8 cellular contexts compared by ENCODE assay signal in the genomic region with DNA sequence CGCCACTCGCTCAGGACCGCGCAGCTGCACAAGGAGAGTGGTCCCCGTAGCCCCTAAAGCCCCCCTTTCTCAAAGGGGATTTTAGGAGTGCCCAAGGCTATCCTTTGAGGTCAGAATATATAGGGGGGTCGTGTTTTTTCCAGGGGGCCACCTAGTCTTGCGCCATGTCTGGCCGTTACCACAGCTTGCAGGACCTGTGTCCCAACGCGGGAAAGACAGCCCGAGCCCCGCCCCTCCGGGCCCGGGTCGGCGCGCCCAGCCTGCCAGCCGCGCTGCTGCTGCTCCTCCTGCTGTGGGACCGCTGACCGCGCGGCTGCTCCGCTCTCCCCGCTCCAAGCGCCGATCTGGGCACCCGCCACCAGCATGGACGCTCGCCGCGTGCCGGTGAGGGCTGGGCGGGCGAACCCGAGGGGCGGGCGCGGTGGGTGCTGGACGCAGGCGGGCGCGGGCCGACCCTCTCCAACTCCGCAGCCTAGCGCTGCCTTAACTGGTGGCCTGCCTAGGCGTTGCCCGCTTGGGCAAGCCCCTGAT. TPM values are rescaled to one million over a fixed set of nuclear protein-coding genes. Genes with fewer than 3 reads are reported as not detected.
DNase-seq lines count a peak whose midpoint lies in the region; FAIRE-seq and TF ChIP-seq lines count a peak whose summit lies in the region.

A gene (plus strand): TSS at position 272 of the 531 bp plus-strand sequence. CDS start 92 bp downstream, at position 364.

- no peak within 1 kb of the TSS for H3K27ac ChIP-seq in iPS DF 6.9 (ENCODE audit: low read length)
- H3K27ac ChIP-seq in small intestine (ENCODE audit: low read depth in 1 of 2, low read length in 1 of 2), result peak within 1 kb of the TSS; percentile 38 to 63

- H3K27me3 ChIP-seq in iPS DF 6.9 (ENCODE audit: control insufficient read depth, insufficient read depth, low read length) (no peaks in the 10 kb centered on the region), small intestine (ENCODE audit: control insufficient read depth in 2 of 2, insufficient read depth in 2 of 2, low read length in 2 of 2) (peaks cover 0 to 3% of the 10 kb centered on the region in 2 donors)

- no peak for FAIRE-seq in small intestine (lab: Jason Lieb, UNC)

- peaks cover under 1% of the 10 kb centered on the region; the same call in 1 of the 2 replicates for H3K36me3 ChIP-seq in iPS DF 6.9 (ENCODE audit: control insufficient read depth, insufficient read depth, low read length)
- no peaks in the 10 kb centered on the region for H3K36me3 ChIP-seq in small intestine (ENCODE audit: control insufficient read depth in 2 of 2, insufficient read depth in 2 of 2, low read length in 2 of 2)

- TF ChIP-seq CTCF in GM12875 (IDR thresholded peaks at IDR 0.05; ENCODE audit: borderline replicate concordance, insufficient read depth, low read depth, low read length) (no peak), HFFc6 (IDR thresholded peaks at IDR 0.05) (no peak), astrocyte of the cerebellum (IDR thresholded peaks at IDR 0.05; ENCODE audit: low read depth, low read length, missing control alignments) (no peak)

- H3K9me3 Mint-ChIP-seq in HFFc6, result no peaks in the 10 kb centered on the region

- WGBS in iPS DF 6.9 (ENCODE audit: insufficient coverage, insufficient read length), result no CpG with 5 or more reads among the region's 48 CpGs
- 0% methylated on average over 27 to 48 of the region's 48 CpGs for WGBS in small intestine, 3 donors

- peak within 1 kb of the TSS; percentile 51 for H3K27ac Mint-ChIP-seq in HFFc6

- H3K4me1 Mint-ChIP-seq in HFFc6 (ENCODE audit: low read depth), result peaks cover 18% of the 10 kb centered on the region

- H3K9me3 ChIP-seq in iPS DF 6.9 (ENCODE audit: control insufficient read depth, insufficient read depth, low read length), result no peaks in the 10 kb centered on the region
- H3K9me3 ChIP-seq in small intestine (ENCODE audit: control insufficient read depth, low read depth), result no peaks in the 10 kb centered on the region

- in situ Hi-C loops in astrocyte of the cerebellum (cut with HindIII; ENCODE audit: low sequenced_read_pairs), result no loop called here

- H3K4me3 ChIP-seq in GM12875 (ENCODE audit: low read depth, low read length), result peak within 1 kb of the TSS; percentile 87
- peak within 1 kb of the TSS; percentile 82 for H3K4me3 ChIP-seq in astrocyte of the cerebellum (ENCODE audit: low read depth, low read length)
- H3K4me3 ChIP-seq in iPS DF 6.9 (ENCODE audit: low read length), result peak within 1 kb of the TSS; percentile 96
- H3K4me3 ChIP-seq in small intestine (ENCODE audit: low read depth in 1 of 2, low read length in 2 of 2), result peak within 1 kb of the TSS; percentile 45 to 70

- H3K4me1 ChIP-seq in iPS DF 6.9 (ENCODE audit: control insufficient read depth, insufficient read depth, low read length) (no peaks in the 10 kb centered on the region; the same call in 1 of the 2 replicates), small intestine (ENCODE audit: control insufficient read depth in 2 of 2, insufficient read depth in 1 of 2, low read depth in 1 of 2, low read length in 1 of 2) (peaks cover 0 to under 1% of the 10 kb centered on the region in 2 donors)

- peaks cover 22% of the 10 kb centered on the region for H3K27me3 Mint-ChIP-seq in HFFc6 (ENCODE audit: insufficient read depth)

- DNase-seq in HFFc6, result peak; percentile 10
- peak; percentile 82 for DNase-seq in NAMALWA (ENCODE audit: low spot score)
- peak; percentile 4 to 84 (median 15) for DNase-seq in T-helper 1 cell
- no peak for DNase-seq in astrocyte of the cerebellum (ENCODE audit: low read depth)
- no peak for DNase-seq in iPS DF 6.9 (ENCODE audit: low read depth, low spot score)
- DNase-seq in small intestine, result peak; percentile 68
- no peak for DNase-seq in pons (ENCODE audit: low spot score)

- no peaks in the 10 kb centered on the region for H3K36me3 Mint-ChIP-seq in HFFc6 (ENCODE audit: low read depth)

- H3K4me3 Mint-ChIP-seq in HFFc6, result peak within 1 kb of the TSS; percentile 87

RNA-seq across cellular contexts. Expression of the gene that starts here (rescaled TPM):
- 1 to 10 TPM; 5.9 to 9.1 (median 7.6) TPM for total RNA-seq in HFFc6 (2021; fragmentation: NEBNext Ultra II Directional; extraction: Animal tissue kit (Norgen Biotek cat#: 25700))
- 10 to 100 TPM in 1 of 3 donors, 1 to 10 TPM in 2; 4.7 to 51.6 (median 5.1) TPM for polyA plus RNA-seq in small intestine

Comparison
In these comparisons a context has a peak if more than half of its experiments do, and no peak if none do; other contexts are left out.
1. DNase-seq: peak in HFFc6 (single experiment), NAMALWA (single experiment), T-helper 1 cell (5 of 5) and small intestine (single experiment); none in astrocyte of the cerebellum (single experiment), iPS DF 6.9 (single experiment) and pons (single experiment).
2. Peak in every context shown above with its lines, with median percentiles within 50 percentile points of each other: H3K4me3 ChIP-seq.